Comparison of ENCODE assay signal across 3 cellular contexts in genomic region chr6:26602262-26602661, GRCh38.
TF ChIP-seq lines count a peak whose summit lies in the region.

No MANE protein-coding gene starts in this region.

TF ChIP-seq in HepG2, 621 proteins besides CTCF, POLR2A, EP300 and RAD21:
- TF ChIP-seq MAFK (conservative IDR thresholded peaks at IDR 0.05 in 1 of 2, IDR thresholded peaks at IDR 0.05 in 1 of 2; ENCODE audit: low read length in 2 of 2) (peak; percentile 76 to 86), ZNF34 (CRISPR knock-in tag; IDR thresholded peaks at IDR 0.05; ENCODE audit: borderline replicate concordance) (no peak), MAFF (IDR thresholded peaks at IDR 0.05; ENCODE audit: low read depth, low read length) (peak; percentile 82)

TF ChIP-seq in IMR-90, 13 proteins besides CTCF, POLR2A, EP300 and RAD21:
- no peak for TF ChIP-seq SMC3 (IDR thresholded peaks at IDR 0.05; ENCODE audit: low read depth, low read length)
- TF ChIP-seq FOS (IDR thresholded peaks at IDR 0.05; ENCODE audit: low read depth, low read length): no peak
- peak; percentile 69 for TF ChIP-seq MAFK (IDR thresholded peaks at IDR 0.05; ENCODE audit: low read depth, low read length)

TF ChIP-seq in K562, 482 proteins besides CTCF, POLR2A, EP300 and RAD21:
- TF ChIP-seq, protein P1, sequence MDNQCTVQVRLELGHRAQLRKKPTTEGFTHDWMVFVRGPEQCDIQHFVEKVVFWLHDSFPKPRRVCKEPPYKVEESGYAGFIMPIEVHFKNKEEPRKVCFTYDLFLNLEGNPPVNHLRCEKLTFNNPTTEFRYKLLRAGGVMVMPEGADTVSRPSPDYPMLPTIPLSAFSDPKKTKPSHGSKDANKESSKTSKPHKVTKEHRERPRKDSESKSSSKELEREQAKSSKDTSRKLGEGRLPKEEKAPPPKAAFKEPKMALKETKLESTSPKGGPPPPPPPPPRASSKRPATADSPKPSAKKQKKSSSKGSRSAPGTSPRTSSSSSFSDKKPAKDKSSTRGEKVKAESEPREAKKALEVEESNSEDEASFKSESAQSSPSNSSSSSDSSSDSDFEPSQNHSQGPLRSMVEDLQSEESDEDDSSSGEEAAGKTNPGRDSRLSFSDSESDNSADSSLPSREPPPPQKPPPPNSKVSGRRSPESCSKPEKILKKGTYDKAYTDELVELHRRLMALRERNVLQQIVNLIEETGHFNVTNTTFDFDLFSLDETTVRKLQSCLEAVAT (IDR thresholded peaks at IDR 0.05): no peak
- TF ChIP-seq MAFK (IDR thresholded peaks at IDR 0.05; ENCODE audit: low read length) (peak; percentile 59; the same call in 1 of the 2 replicates), ADNP (tag; IDR thresholded peaks at IDR 0.05) (no peak), NFE2L1 (tag; IDR thresholded peaks at IDR 0.05; ENCODE audit: borderline replicate concordance, low read depth) (no peak), ZNF668 (CRISPR knock-in tag; IDR thresholded peaks at IDR 0.05) (no peak), PTBP1 (IDR thresholded peaks at IDR 0.05; ENCODE audit: low read depth, low read length) (no peak), ZNF316 (IDR thresholded peaks at IDR 0.05) (peak; percentile 87), C11orf30 (IDR thresholded peaks at IDR 0.05; ENCODE audit: low read depth) (peak; percentile 76), MAFG (tag; conservative IDR thresholded peaks at IDR 0.05) (peak; percentile 55), ZNF165 (CRISPR knock-in tag; IDR thresholded peaks at IDR 0.05; ENCODE audit: borderline replicate concordance) (no peak), PHF21A (IDR thresholded peaks at IDR 0.05; ENCODE audit: borderline replicate concordance, low read depth) (no peak), TBL1XR1 (IDR thresholded peaks at IDR 0.05; ENCODE audit: low read length in 2 of 2) (no peak), CAMTA2 (CRISPR knock-in tag; conservative IDR thresholded peaks at IDR 0.05) (no peak), KDM4B (IDR thresholded peaks at IDR 0.05; ENCODE audit: borderline replicate concordance in 2 of 2, low read depth in 1 of 2) (no peak), ZNF778 (CRISPR knock-in tag; IDR thresholded peaks at IDR 0.05) (no peak), ZNF584 (CRISPR knock-in tag; IDR thresholded peaks at IDR 0.05; ENCODE audit: low read depth) (no peak), ZNF699 (CRISPR knock-in tag; IDR thresholded peaks at IDR 0.05; ENCODE audit: insufficient replicate concordance) (no peak), NONO (IDR thresholded peaks at IDR 0.05; ENCODE audit: low read depth in 2 of 2, low read length in 1 of 2) (no peak), ZNF347 (CRISPR knock-in tag; IDR thresholded peaks at IDR 0.05; ENCODE audit: low read depth) (no peak), MAFF (IDR thresholded peaks at IDR 0.05; ENCODE audit: low read length) (peak; percentile 67), SNIP1 (IDR thresholded peaks at IDR 0.05; ENCODE audit: low read depth) (no peak), TAF7 (tag; IDR thresholded peaks at IDR 0.05) (no peak), ZNF436 (CRISPR knock-in tag; IDR thresholded peaks at IDR 0.05) (no peak)
- TF ChIP-seq, protein P2, sequence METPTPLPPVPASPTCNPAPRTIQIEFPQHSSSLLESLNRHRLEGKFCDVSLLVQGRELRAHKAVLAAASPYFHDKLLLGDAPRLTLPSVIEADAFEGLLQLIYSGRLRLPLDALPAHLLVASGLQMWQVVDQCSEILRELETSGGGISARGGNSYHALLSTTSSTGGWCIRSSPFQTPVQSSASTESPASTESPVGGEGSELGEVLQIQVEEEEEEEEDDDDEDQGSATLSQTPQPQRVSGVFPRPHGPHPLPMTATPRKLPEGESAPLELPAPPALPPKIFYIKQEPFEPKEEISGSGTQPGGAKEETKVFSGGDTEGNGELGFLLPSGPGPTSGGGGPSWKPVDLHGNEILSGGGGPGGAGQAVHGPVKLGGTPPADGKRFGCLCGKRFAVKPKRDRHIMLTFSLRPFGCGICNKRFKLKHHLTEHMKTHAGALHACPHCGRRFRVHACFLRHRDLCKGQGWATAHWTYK (CRISPR knock-in tag; IDR thresholded peaks at IDR 0.05): no peak
- TF ChIP-seq, protein P3, sequence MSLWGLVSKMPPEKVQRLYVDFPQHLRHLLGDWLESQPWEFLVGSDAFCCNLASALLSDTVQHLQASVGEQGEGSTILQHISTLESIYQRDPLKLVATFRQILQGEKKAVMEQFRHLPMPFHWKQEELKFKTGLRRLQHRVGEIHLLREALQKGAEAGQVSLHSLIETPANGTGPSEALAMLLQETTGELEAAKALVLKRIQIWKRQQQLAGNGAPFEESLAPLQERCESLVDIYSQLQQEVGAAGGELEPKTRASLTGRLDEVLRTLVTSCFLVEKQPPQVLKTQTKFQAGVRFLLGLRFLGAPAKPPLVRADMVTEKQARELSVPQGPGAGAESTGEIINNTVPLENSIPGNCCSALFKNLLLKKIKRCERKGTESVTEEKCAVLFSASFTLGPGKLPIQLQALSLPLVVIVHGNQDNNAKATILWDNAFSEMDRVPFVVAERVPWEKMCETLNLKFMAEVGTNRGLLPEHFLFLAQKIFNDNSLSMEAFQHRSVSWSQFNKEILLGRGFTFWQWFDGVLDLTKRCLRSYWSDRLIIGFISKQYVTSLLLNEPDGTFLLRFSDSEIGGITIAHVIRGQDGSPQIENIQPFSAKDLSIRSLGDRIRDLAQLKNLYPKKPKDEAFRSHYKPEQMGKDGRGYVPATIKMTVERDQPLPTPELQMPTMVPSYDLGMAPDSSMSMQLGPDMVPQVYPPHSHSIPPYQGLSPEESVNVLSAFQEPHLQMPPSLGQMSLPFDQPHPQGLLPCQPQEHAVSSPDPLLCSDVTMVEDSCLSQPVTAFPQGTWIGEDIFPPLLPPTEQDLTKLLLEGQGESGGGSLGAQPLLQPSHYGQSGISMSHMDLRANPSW (CRISPR knock-in tag; IDR thresholded peaks at IDR 0.05): no peak
- TF ChIP-seq, protein P4, sequence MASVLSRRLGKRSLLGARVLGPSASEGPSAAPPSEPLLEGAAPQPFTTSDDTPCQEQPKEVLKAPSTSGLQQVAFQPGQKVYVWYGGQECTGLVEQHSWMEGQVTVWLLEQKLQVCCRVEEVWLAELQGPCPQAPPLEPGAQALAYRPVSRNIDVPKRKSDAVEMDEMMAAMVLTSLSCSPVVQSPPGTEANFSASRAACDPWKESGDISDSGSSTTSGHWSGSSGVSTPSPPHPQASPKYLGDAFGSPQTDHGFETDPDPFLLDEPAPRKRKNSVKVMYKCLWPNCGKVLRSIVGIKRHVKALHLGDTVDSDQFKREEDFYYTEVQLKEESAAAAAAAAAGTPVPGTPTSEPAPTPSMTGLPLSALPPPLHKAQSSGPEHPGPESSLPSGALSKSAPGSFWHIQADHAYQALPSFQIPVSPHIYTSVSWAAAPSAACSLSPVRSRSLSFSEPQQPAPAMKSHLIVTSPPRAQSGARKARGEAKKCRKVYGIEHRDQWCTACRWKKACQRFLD (CRISPR knock-in tag; IDR thresholded peaks at IDR 0.05): no peak
